Comparison of ENCODE assay signal across 9 cellular contexts in the genomic region with DNA sequence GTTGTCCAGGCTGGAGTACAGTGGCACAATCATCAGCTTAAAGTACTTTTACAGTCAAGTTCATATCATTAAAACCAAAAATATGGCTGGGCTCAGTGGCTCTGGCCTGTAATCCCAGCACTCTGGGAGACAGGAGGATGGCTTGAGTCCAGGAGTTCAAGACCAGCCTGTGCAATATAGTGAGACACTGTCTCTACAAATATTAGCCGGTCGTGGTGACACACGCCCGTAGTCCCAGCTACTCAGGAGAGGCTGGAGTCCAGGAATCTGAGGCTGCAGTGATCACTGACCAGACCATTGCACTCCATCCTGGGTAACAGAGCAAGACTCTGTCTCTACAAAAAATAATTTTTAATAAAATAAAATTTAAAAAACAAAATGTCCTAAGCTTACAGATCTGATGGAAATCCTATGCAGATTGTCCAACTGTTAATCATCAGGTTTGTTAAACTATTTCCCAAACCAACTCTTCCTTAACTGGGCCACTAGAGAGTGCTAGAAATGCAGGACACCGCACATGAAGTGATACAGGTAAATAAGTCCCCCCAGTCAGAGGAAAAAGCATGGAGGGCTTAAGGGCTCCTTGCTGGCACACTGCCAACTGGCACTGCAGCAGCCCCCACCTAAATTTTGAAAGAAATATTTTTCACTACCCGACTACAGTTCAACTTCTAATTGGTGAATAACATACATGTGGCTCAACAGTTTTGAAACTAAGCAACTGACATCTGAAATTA. TPM values are rescaled to one million over a fixed set of nuclear protein-coding genes. Genes with fewer than 3 reads are reported as not detected.
DNase-seq lines count a peak whose midpoint lies in the region; ATAC-seq and TF ChIP-seq lines count a peak whose summit lies in the region.
"Had no signal": no experiment of that assay in that cellular context is flagged by ENCODE, and none has a peak within 500 bp of the region (broad histone marks: within the 10 kb centered on the region; RNA-seq: fewer than 3 reads in every experiment).

No MANE protein-coding gene starts in this region.

- WGBS in esophagus squamous epithelium, 2 donors = 17 to 19% methylated on average over 6 of the region's 6 CpGs

- no peak for TF ChIP-seq POLR2A in esophagus squamous epithelium (IDR thresholded peaks at IDR 0.05)

- peaks cover 0 to 17% (median 0%) of the 10 kb centered on the region in 3 donors for H3K36me3 ChIP-seq in esophagus squamous epithelium

- H3K27ac ChIP-seq in esophagus squamous epithelium = peak overlapping the region in 3 of 4 donors; percentile 98 to 100 (median 100)

- intact Hi-C loops in esophagus squamous epithelium (cut with DNase I) = no loop called here

- peak in 5 of 6 experiments; percentile 11 to 49 (median 17) for TF ChIP-seq CTCF in esophagus squamous epithelium (IDR thresholded peaks at IDR 0.05)
- peak; percentile 57 for TF ChIP-seq CTCF in progenitor cell of endocrine pancreas (IDR thresholded peaks at IDR 0.05; ENCODE audit: unreplicated experiment)

- peaks cover 45% of the 10 kb centered on the region for H3K4me1 Mint-ChIP-seq in progenitor cell of endocrine pancreas (ENCODE audit: low read depth)

- H3K4me3 Mint-ChIP-seq in progenitor cell of endocrine pancreas (ENCODE audit: low read depth) = peak overlapping the region; percentile 98

- ATAC-seq in GM19351 (IDR thresholded peaks at IDR 0.05; ENCODE audit: unreplicated experiment) = no peak
- no peak for ATAC-seq in GM21737 (IDR thresholded peaks at IDR 0.05; ENCODE audit: unreplicated experiment)
- ATAC-seq: left colon had no signal

- no peaks in the 10 kb centered on the region for H3K9me3 Mint-ChIP-seq in progenitor cell of endocrine pancreas (ENCODE audit: low read depth)

- DNase-seq in SIG-M5 treated with dmso at 0.1 percent for 504 hours (lab: John Stamatoyannopoulos, UW; ENCODE audit: unreplicated experiment) = peak; percentile 71
- DNase-seq in SIG-M5 (lab: John Stamatoyannopoulos, UW) = no peak
- peak; percentile 2 for DNase-seq in NCI-H2196 (lab: John Stamatoyannopoulos, UW; ENCODE audit: unreplicated experiment)
- peak; percentile 22 to 44 for DNase-seq in activated CD4-positive, alpha-beta T cell treated with anti-CD3 and anti-CD28 coated beads, Interleukin-2, amount 50 U/mL, for 48 hours
- no peak for DNase-seq in esophagus squamous epithelium (lab: John Stamatoyannopoulos, UW)
- DNase-seq in progenitor cell of endocrine pancreas (ENCODE audit: low spot score, unreplicated experiment) = no peak

- H3K27me3 Mint-ChIP-seq in progenitor cell of endocrine pancreas = no peaks in the 10 kb centered on the region

- H3K36me3 Mint-ChIP-seq in progenitor cell of endocrine pancreas (ENCODE audit: insufficient read depth) = peaks cover 2% of the 10 kb centered on the region

- H3K27me3 ChIP-seq in esophagus squamous epithelium = no peaks in the 10 kb centered on the region

- H3K4me1 ChIP-seq in esophagus squamous epithelium = peaks cover 26 to 71% (median 49%) of the 10 kb centered on the region in 3 donors

- H3K27ac Mint-ChIP-seq in progenitor cell of endocrine pancreas = peak overlapping the region; percentile 99

- H3K4me3 ChIP-seq in esophagus squamous epithelium = peak overlapping the region in 3 of 4 donors; percentile 78 to 90 (median 89)

- H3K9me3 ChIP-seq in esophagus squamous epithelium = no peaks in the 10 kb centered on the region

RNA-seq across cellular contexts. Expression of gene USP22, which starts 2.8 kb away (rescaled TPM):
- 10 to 100 TPM; 61.7 to 91.2 (median 78.0) TPM for total RNA-seq in esophagus squamous epithelium
- 368 and 373 TPM in 2 replicates for total RNA-seq in progenitor cell of endocrine pancreas

Comparison
In these comparisons a context has a peak if more than half of its experiments do, and no peak if none do; other contexts are left out.
1. DNase-seq: peak in SIG-M5 treated with dmso at 0.1 percent for 504 hours (single experiment), NCI-H2196 (single experiment) and activated CD4-positive, alpha-beta T cell treated with anti-CD3 and anti-CD28 coated beads, Interleukin-2, amount 50 U/mL, for 48 hours (2 of 2); none in SIG-M5 (single experiment), esophagus squamous epithelium (single experiment) and progenitor cell of endocrine pancreas (single experiment).